ENCODE assay signal across 8 cellular contexts in the genomic region with DNA sequence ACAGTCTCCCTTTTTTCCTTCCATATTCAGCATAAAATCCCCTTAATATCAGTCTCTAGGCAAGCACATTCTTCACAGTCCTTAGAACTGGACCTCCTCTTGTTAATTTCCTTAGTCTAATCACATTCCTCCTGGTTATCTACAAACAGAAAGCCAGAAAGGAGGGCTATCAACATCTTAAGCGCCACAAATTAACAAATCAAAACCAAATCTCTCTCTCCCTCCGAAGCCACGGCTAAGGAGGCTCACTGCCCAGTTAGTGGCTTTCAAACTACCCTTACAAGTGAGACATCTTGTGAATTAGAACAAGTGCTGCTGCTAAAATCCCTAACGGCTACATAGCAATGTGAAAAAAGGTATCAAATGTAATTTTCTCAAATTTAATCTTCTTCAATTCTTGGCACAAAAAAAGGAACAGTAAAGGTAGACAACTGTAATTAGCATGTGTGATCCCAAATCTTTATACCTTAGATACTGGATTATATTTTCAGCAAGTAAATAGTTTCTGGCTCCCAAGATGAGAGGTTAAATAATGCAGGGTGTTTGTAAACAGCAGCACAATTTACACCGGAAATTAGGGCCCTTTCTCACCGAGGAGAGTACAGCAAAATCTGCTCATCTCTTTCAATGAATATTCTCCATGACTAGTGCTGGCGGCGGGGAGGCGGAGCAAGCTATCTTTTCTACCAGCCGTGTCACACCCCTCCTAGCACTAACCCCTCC. TPM values are rescaled to one million over a fixed set of nuclear protein-coding genes. Genes with fewer than 3 reads are reported as not detected.
DNase-seq lines count a peak whose midpoint lies in the region; ATAC-seq and TF ChIP-seq lines count a peak whose summit lies in the region.

No MANE protein-coding gene starts in this region.

- ATAC-seq in GM18909 (IDR thresholded peaks at IDR 0.05; ENCODE audit: poor library complexity, unreplicated experiment): peak; percentile 36
- peak; percentile 86 for ATAC-seq in activated CD4-positive, alpha-beta T cell treated with anti-CD3 and anti-CD28 coated beads for 36 hours
- ATAC-seq in effector memory CD8-positive, alpha-beta T cell (replicated peaks): no peak

- H3K36me3 Mint-ChIP-seq in activated CD4-positive, alpha-beta T cell treated with anti-CD3 and anti-CD28 coated beads for 36 hours (ENCODE audit: low read depth): peaks cover 50% of the 10 kb centered on the region
- peaks cover 52% of the 10 kb centered on the region for H3K36me3 Mint-ChIP-seq in effector memory CD8-positive, alpha-beta T cell (ENCODE audit: insufficient read depth)

- DNase-seq in AG04449 (ENCODE audit: low read depth, low spot score): no peak
- DNase-seq in MG63: peak; percentile 41
- DNase-seq in activated CD4-positive, alpha-beta T cell treated with anti-CD3 and anti-CD28 coated beads for 36 hours: peak; percentile 93
- DNase-seq in effector memory CD8-positive, alpha-beta T cell: peak in 1 of 3 experiments; percentile 82
- DNase-seq in myocyte (ENCODE audit: low read depth): peak; percentile 57
- DNase-seq in testis: peak; percentile 71
- no peak for DNase-seq in SKM-1 treated with dmso at 0.1 percent for 144 hours (lab: John Stamatoyannopoulos, UW; ENCODE audit: unreplicated experiment)

- POLR2A ChIA-PET in AG04449 (lab: Yijun Ruan, JAX): no interaction called here
- POLR2A ChIA-PET in activated CD4-positive, alpha-beta T cell treated with anti-CD3 and anti-CD28 coated beads for 36 hours (lab: Charles Lee): interaction anchor here (0.6 to 1.5 kb wide), 6 partner anchors 9 to 361 kb away, joined by 3 to 6 read pairs (median 3); a partner anchor contains a TSS

- intact Hi-C loops in activated CD4-positive, alpha-beta T cell treated with anti-CD3 and anti-CD28 coated beads for 36 hours (cut with DNase I, micrococcal nuclease): loop anchor here (1.0 to 10.0 kb wide), 12 partner anchors 20 to 1479 kb away; a partner anchor contains a TSS
- intact Hi-C loops in testis (cut with DNase I; ENCODE audit: low total_unique reads): no loop called here

- H3K27ac Mint-ChIP-seq in activated CD4-positive, alpha-beta T cell treated with anti-CD3 and anti-CD28 coated beads for 36 hours: peak overlapping the region; percentile 97
- H3K27ac Mint-ChIP-seq in effector memory CD8-positive, alpha-beta T cell: peak overlapping the region; percentile 97 to 99

- H3K9me3 Mint-ChIP-seq in activated CD4-positive, alpha-beta T cell treated with anti-CD3 and anti-CD28 coated beads for 36 hours (ENCODE audit: low read depth): no peaks in the 10 kb centered on the region
- H3K9me3 Mint-ChIP-seq in effector memory CD8-positive, alpha-beta T cell: no peaks in the 10 kb centered on the region

- H3K4me1 ChIP-seq in testis: peaks cover 18% of the 10 kb centered on the region

- CTCF ChIA-PET in AG04449 (lab: Yijun Ruan, JAX): interaction anchor here (0.6 to 1.3 kb wide), 5 partner anchors 86 to 111 kb away, joined by 3 to 5 read pairs (median 3); no protein-coding TSS in a partner anchor
- CTCF ChIA-PET in activated CD4-positive, alpha-beta T cell treated with anti-CD3 and anti-CD28 coated beads for 36 hours (lab: Charles Lee): interaction anchor here (0.5 to 1.9 kb wide), 6 partner anchors 29 to 477 kb away, joined by 3 to 8 read pairs (median 4); no protein-coding TSS in a partner anchor

- no peaks in the 10 kb centered on the region for H3K27me3 ChIP-seq in MG63
- no peaks in the 10 kb centered on the region for H3K27me3 ChIP-seq in testis

- peak overlapping the region; percentile 95 to 97 for H3K27ac ChIP-seq in testis

- H3K4me3 ChIP-seq in AG04449 (ENCODE audit: low read depth, low read length) (peak overlapping the region; percentile 95), MG63 (peak overlapping the region; percentile 88), testis (peak overlapping the region; percentile 90 to 96)

- H3K27me3 Mint-ChIP-seq in activated CD4-positive, alpha-beta T cell treated with anti-CD3 and anti-CD28 coated beads for 36 hours: no peaks in the 10 kb centered on the region
- no peaks in the 10 kb centered on the region for H3K27me3 Mint-ChIP-seq in effector memory CD8-positive, alpha-beta T cell

- peaks cover 65% of the 10 kb centered on the region for H3K4me1 Mint-ChIP-seq in activated CD4-positive, alpha-beta T cell treated with anti-CD3 and anti-CD28 coated beads for 36 hours
- peaks cover 46 to 59% of the 10 kb centered on the region in 2 donors for H3K4me1 Mint-ChIP-seq in effector memory CD8-positive, alpha-beta T cell (ENCODE audit: low read depth in 2 of 2)

- TF ChIP-seq POLR2A in testis (IDR thresholded peaks at IDR 0.05): no peak

- peak overlapping the region; percentile 86 for H3K4me3 Mint-ChIP-seq in activated CD4-positive, alpha-beta T cell treated with anti-CD3 and anti-CD28 coated beads for 36 hours
- H3K4me3 Mint-ChIP-seq in effector memory CD8-positive, alpha-beta T cell: peak overlapping the region; percentile 82 to 94

- WGBS in testis, 2 donors: 2 to 6% methylated on average over 10 of the region's 10 CpGs

- TF ChIP-seq CTCF in AG04449 (IDR thresholded peaks at IDR 0.05; ENCODE audit: insufficient read depth, low read length, missing control alignments): no peak
- TF ChIP-seq CTCF in testis (IDR thresholded peaks at IDR 0.05): no peak

- no peaks in the 10 kb centered on the region for H3K9me3 ChIP-seq in MG63
- no peaks in the 10 kb centered on the region for H3K9me3 ChIP-seq in testis

- H3K36me3 ChIP-seq in MG63: peaks cover 5% of the 10 kb centered on the region; the same call in 1 of the 2 replicates
- H3K36me3 ChIP-seq in testis (ENCODE audit: low read depth, missing control alignments): no peaks in the 10 kb centered on the region

RNA-seq across cellular contexts. Expression of a gene that starts 1.4 kb away (rescaled TPM):
- total RNA-seq in MG63 (2014; rRNA removed; shearing (Covaris generic); ENCODE audit: low replicate concordance): 7.6 and 9.3 TPM in 2 replicates
- total RNA-seq in activated CD4-positive, alpha-beta T cell treated with anti-CD3 and anti-CD28 coated beads for 36 hours: 10 to 100 TPM; 16.5 to 17.5 TPM
- 11.6 and 12.9 TPM in 2 replicates for total RNA-seq in myocyte
- polyA plus RNA-seq in myocyte (2012): 11.5 TPM
- total RNA-seq in testis: 10 to 100 TPM; 30.6 to 33.6 TPM
- polyA plus RNA-seq in testis (ENCODE audit: insufficient read depth, low read depth, low replicate concordance): 58.1 TPM

RNA-seq across cellular contexts. Expression of a gene that starts 19.6 kb away (rescaled TPM):
- 41.8 and 52.0 TPM in 2 replicates for total RNA-seq in MG63 (2014; rRNA removed; shearing (Covaris generic); ENCODE audit: low replicate concordance)
- 10 to 100 TPM; 32.6 to 38.1 TPM for total RNA-seq in activated CD4-positive, alpha-beta T cell treated with anti-CD3 and anti-CD28 coated beads for 36 hours
- total RNA-seq in myocyte: 11.2 and 24.6 TPM in 2 replicates
- polyA plus RNA-seq in myocyte (2012): 32.9 TPM
- 100 to 1,000 TPM in 1 of 2 donors, 10 to 100 TPM in 1; 94.3 to 101 TPM for total RNA-seq in testis
- polyA plus RNA-seq in testis (ENCODE audit: insufficient read depth, low read depth, low replicate concordance): 49.8 TPM

Comparison
In these comparisons a context has a peak if more than half of its experiments do, and no peak if none do; other contexts are left out.
1. DNase-seq: peak in MG63 (single experiment), activated CD4-positive, alpha-beta T cell treated with anti-CD3 and anti-CD28 coated beads for 36 hours (single experiment), myocyte (single experiment) and testis (single experiment); none in AG04449 (single experiment) and SKM-1 treated with dmso at 0.1 percent for 144 hours (single experiment).
2. Peak in every context shown above with its lines, with median percentiles within 50 percentile points of each other: H3K4me3 ChIP-seq.